ENCODE assay signal across 8 cellular contexts in the genomic region with DNA sequence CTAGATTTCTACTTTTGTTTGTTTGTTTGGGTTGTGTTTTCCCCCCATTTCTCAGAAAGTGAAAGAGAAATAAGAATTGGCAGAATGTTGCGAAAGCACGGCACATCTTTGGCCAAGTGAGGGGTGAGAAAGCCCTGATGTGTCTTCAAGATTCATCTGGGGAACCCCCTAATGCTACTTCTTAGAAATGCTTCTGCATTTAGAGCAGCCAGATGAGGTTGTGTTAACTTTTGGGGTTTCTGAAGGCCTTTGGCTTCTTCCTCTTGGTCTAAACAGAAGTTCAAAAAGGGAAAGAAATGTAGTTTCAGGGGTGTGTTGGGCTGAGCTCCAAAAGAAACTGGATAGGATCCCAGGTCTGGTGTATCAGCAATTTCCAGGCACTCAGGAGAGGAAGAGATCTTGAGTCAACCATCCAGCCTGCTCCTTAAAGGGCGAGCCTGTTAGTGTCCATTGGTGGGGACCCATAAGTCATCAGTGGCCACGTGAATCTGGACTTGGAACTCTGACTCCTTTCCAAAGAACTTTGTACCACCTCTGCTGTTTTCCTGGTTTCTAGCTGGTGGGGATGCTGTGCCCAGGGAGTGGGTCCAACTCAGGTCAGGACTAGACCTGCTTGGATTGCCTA. TPM values are rescaled to one million over a fixed set of nuclear protein-coding genes. Genes with fewer than 3 reads are reported as not detected.
DNase-seq lines count a peak whose midpoint lies in the region; ATAC-seq and TF ChIP-seq lines count a peak whose summit lies in the region.

No MANE protein-coding gene starts in this region.

- no peak overlapping the region for H2AFZ ChIP-seq in hepatocyte

- TF ChIP-seq CTCF in hepatocyte (IDR thresholded peaks at IDR 0.05; ENCODE audit: poor library complexity) = no peak

- no peaks in the 10 kb centered on the region for H3K36me3 ChIP-seq in hepatocyte (replicated peaks; ENCODE audit: insufficient read depth, low read depth)

- H3K4me1 Mint-ChIP-seq in activated naive CD4-positive, alpha-beta T cell treated with anti-CD3 and anti-CD28 coated beads, Interleukin-2, amount 10 ng/mL, durations not matched to agents 7 days and 5 days = peaks cover 95% of the 10 kb centered on the region
- H3K4me1 Mint-ChIP-seq in stimulated activated effector memory CD8-positive, alpha-beta T cell treated with anti-CD3 and anti-CD28 coated beads, Interleukin-12 subunit alpha, Interleukin-12 subunit beta, amount 100 ng/mL, for 72 hours = peaks cover 89% of the 10 kb centered on the region

- H3K27me3 ChIP-seq in hepatocyte = peaks cover 7% of the 10 kb centered on the region

- no peaks in the 10 kb centered on the region for H3K9me3 ChIP-seq in hepatocyte (ENCODE audit: low read depth)

- ATAC-seq in GM18499 (IDR thresholded peaks at IDR 0.05; ENCODE audit: insufficient read depth, unreplicated experiment) (peak; percentile 64), HG02588 (IDR thresholded peaks at IDR 0.05; ENCODE audit: unreplicated experiment) (peak; percentile 58)
- ATAC-seq in stimulated activated effector memory CD8-positive, alpha-beta T cell treated with anti-CD3 and anti-CD28 coated beads, Interleukin-12 subunit alpha, Interleukin-12 subunit beta, amount 100 ng/mL, for 72 hours = peak; percentile 85

- H3K9me2 ChIP-seq in hepatocyte (replicated peaks; ENCODE audit: insufficient read depth) = no peaks in the 10 kb centered on the region

- peaks cover 3% of the 10 kb centered on the region for H4K20me1 ChIP-seq in hepatocyte (ENCODE audit: insufficient read depth, poor library complexity, severe bottlenecking)

- no peaks in the 10 kb centered on the region for H3K9me3 Mint-ChIP-seq in activated naive CD4-positive, alpha-beta T cell treated with anti-CD3 and anti-CD28 coated beads, Interleukin-2, amount 10 ng/mL, durations not matched to agents 7 days and 5 days
- H3K9me3 Mint-ChIP-seq in stimulated activated effector memory CD8-positive, alpha-beta T cell treated with anti-CD3 and anti-CD28 coated beads, Interleukin-12 subunit alpha, Interleukin-12 subunit beta, amount 100 ng/mL, for 72 hours = no peaks in the 10 kb centered on the region

- CTCF ChIA-PET in activated naive CD4-positive, alpha-beta T cell treated with anti-CD3 and anti-CD28 coated beads, Interleukin-2, amount 10 ng/mL, durations not matched to agents 7 days and 5 days (lab: Charles Lee) = interaction anchor here (0.9 to 8.2 kb wide), 10 partner anchors 25 to 192 kb away, joined by 3 to 122 read pairs (median 4); no protein-coding TSS in a partner anchor

- H3K27me3 Mint-ChIP-seq in activated naive CD4-positive, alpha-beta T cell treated with anti-CD3 and anti-CD28 coated beads, Interleukin-2, amount 10 ng/mL, durations not matched to agents 7 days and 5 days = no peaks in the 10 kb centered on the region

- WGBS in hepatocyte (ENCODE audit: low lambda C conversion rate, missing lambda C conversion rate) = 81% methylated on average over 4 of the region's 4 CpGs

- H3K4me3 ChIP-seq in hepatocyte = no peak overlapping the region

- H3K79me2 ChIP-seq in hepatocyte = peaks cover 7% of the 10 kb centered on the region

- H3K27ac Mint-ChIP-seq in activated naive CD4-positive, alpha-beta T cell treated with anti-CD3 and anti-CD28 coated beads, Interleukin-2, amount 10 ng/mL, durations not matched to agents 7 days and 5 days = peak overlapping the region; percentile 90
- H3K27ac Mint-ChIP-seq in stimulated activated effector memory CD8-positive, alpha-beta T cell treated with anti-CD3 and anti-CD28 coated beads, Interleukin-12 subunit alpha, Interleukin-12 subunit beta, amount 100 ng/mL, for 72 hours = peak overlapping the region; percentile 98

- peaks cover 88% of the 10 kb centered on the region for H3K36me3 Mint-ChIP-seq in activated naive CD4-positive, alpha-beta T cell treated with anti-CD3 and anti-CD28 coated beads, Interleukin-2, amount 10 ng/mL, durations not matched to agents 7 days and 5 days
- H3K36me3 Mint-ChIP-seq in stimulated activated effector memory CD8-positive, alpha-beta T cell treated with anti-CD3 and anti-CD28 coated beads, Interleukin-12 subunit alpha, Interleukin-12 subunit beta, amount 100 ng/mL, for 72 hours = peaks cover 100% of the 10 kb centered on the region

- H3K27ac ChIP-seq in hepatocyte = peak overlapping the region; percentile 45

- peak; percentile 53 for DNase-seq in NOMO-1 treated with dmso at 0.1 percent for 144 hours (lab: John Stamatoyannopoulos, UW; ENCODE audit: unreplicated experiment)
- peak; percentile 80 for DNase-seq in activated naive CD4-positive, alpha-beta T cell treated with anti-CD3 and anti-CD28 coated beads, Interleukin-2, amount 10 ng/mL, durations not matched to agents 7 days and 5 days
- no peak for DNase-seq in hepatocyte (ENCODE audit: low spot score)
- DNase-seq in stimulated activated effector memory CD8-positive, alpha-beta T cell treated with anti-CD3 and anti-CD28 coated beads, Interleukin-12 subunit alpha, Interleukin-12 subunit beta, amount 100 ng/mL, for 72 hours (ENCODE audit: low spot score in 2 of 2) = peak in 1 of 2 donors; percentile 78
- no peak for DNase-seq in T1000 (lab: John Stamatoyannopoulos, UW)
- no peak for DNase-seq in NCI-H1048 (lab: John Stamatoyannopoulos, UW)

- peak overlapping the region; percentile 98 for H3K4me3 Mint-ChIP-seq in activated naive CD4-positive, alpha-beta T cell treated with anti-CD3 and anti-CD28 coated beads, Interleukin-2, amount 10 ng/mL, durations not matched to agents 7 days and 5 days
- H3K4me3 Mint-ChIP-seq in stimulated activated effector memory CD8-positive, alpha-beta T cell treated with anti-CD3 and anti-CD28 coated beads, Interleukin-12 subunit alpha, Interleukin-12 subunit beta, amount 100 ng/mL, for 72 hours = peak overlapping the region; percentile 99

- no peak overlapping the region for H3K4me2 ChIP-seq in hepatocyte

- H3K4me1 ChIP-seq in hepatocyte (ENCODE audit: insufficient read depth) = peaks cover 32% of the 10 kb centered on the region

RNA-seq across cellular contexts. Expression of a gene that starts 6.5 kb away (rescaled TPM):
- 47.5 and 49.6 TPM in 2 replicates for total RNA-seq in hepatocyte
- polyA plus RNA-seq in hepatocyte = 54.2 and 60.7 TPM in 2 replicates

Comparison
In these comparisons a context has a peak if more than half of its experiments do, and no peak if none do; other contexts are left out.
1. DNase-seq: peak in NOMO-1 treated with dmso at 0.1 percent for 144 hours (single experiment) and activated naive CD4-positive, alpha-beta T cell treated with anti-CD3 and anti-CD28 coated beads, Interleukin-2, amount 10 ng/mL, durations not matched to agents 7 days and 5 days (single experiment); none in hepatocyte (single experiment), T1000 (single experiment) and NCI-H1048 (single experiment).
2. Peak in every context shown above with its lines, with median percentiles within 50 percentile points of each other: ATAC-seq.